Comparison of ENCODE assay signal across 20 cellular contexts in the genomic region with DNA sequence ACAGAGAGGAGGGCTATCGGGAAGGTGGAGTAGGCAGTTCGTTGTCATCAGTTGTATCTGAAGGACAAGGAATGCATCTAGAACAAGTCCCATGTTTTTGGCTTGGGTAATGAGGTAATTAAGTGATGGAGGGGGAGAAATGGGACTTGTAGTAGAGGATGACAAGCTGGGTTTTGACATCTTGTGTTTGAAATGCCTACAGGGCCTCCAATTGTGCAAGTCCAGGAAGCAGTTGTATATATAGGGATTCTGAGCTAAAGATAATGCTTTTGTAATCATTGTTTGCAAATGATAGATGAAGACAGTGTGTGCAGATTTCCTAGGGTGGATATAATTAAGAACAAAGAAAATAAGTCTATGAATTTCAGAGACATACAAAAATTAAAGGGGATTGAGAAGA.
"Had no signal": no experiment of that assay in that cellular context is flagged by ENCODE, and none has a peak within 500 bp of the region (broad histone marks: within the 10 kb centered on the region; RNA-seq: fewer than 3 reads in every experiment).

No MANE protein-coding gene starts in this region.

- ATAC-seq: left colon; left ventricle myocardium superior; psoas muscle; right lobe of liver; stimulated activated effector memory CD8-positive, alpha-beta T cell treated with anti-CD3 and anti-CD28 coated beads, Interleukin-12 subunit alpha, Interleukin-12 subunit beta, amount 100 ng/mL, for 72 hours; stimulated activated naive CD8-positive, alpha-beta T cell treated with anti-CD3 and anti-CD28 coated beads, Interleukin-15, Interleukin-2, amounts not matched to agents 100 U/mL and 50 U/mL, for 24 hours had no signal

- H3K4me3 ChIP-seq: colonic mucosa, hepatocyte, lung, psoas muscle, right lobe of liver, suprapubic skin, thyroid gland had no signal

- DNase-seq: colonic mucosa; effector CD4-positive, alpha-beta T cell; endodermal cell; foreskin melanocyte; head of caudate nucleus; left colon; left ventricle myocardium superior; mesendoderm; naive B cell; psoas muscle; retina; right lobe of liver; stimulated activated CD4-positive, alpha-beta T cell treated with anti-CD3 and anti-CD28 coated beads, Interleukin-4, amount 100 ng/mL, for 1 hour; stimulated activated CD8-positive, alpha-beta memory T cell treated with anti-CD3 and anti-CD28 coated beads, Interleukin-4, amount 100 ng/mL, for 48 hours; stimulated activated naive CD8-positive, alpha-beta T cell treated with anti-CD3 and anti-CD28 coated beads, Interleukin-15, Interleukin-2, amounts not matched to agents 100 U/mL and 50 U/mL, for 24 hours; thyroid gland had no signal
